30 cellular contexts compared by ENCODE assay signal in genomic region chr2:121125350-121125749, GRCh38.
"Had no signal": no experiment of that assay in that cellular context is flagged by ENCODE, and none has a peak within 500 bp of the region (broad histone marks: within the 10 kb centered on the region; RNA-seq: fewer than 3 reads in every experiment).

No MANE protein-coding gene starts in this region.

- H3K4me2 ChIP-seq: neural progenitor cell, smooth muscle cell had no signal

- H3K27ac ChIP-seq: neural progenitor cell, pancreas, prostate gland, right atrium auricular region, skin epidermis, spleen, suprapubic skin, testis, tibial artery, transverse colon, upper lobe of right lung, uterus had no signal

- H3K9me3 Mint-ChIP-seq: natural killer cell; nephron; stimulated activated naive CD8-positive, alpha-beta T cell treated with anti-CD3 and anti-CD28 coated beads, Interleukin-15, amount 100 ng/mL, for 72 hours; type B pancreatic cell had no signal

- DNase-seq: naive thymus-derived CD4-positive, alpha-beta T cell; natural killer cell; nucleus accumbens; pancreas; retina; spleen; stimulated activated CD4-positive, alpha-beta T cell treated with anti-CD3 and anti-CD28 coated beads, Interleukin-12 subunit alpha, Interleukin-12 subunit beta, amount 100 ng/mL, for 4 hours; stimulated activated CD4-positive, alpha-beta T cell treated with anti-CD3 and anti-CD28 coated beads, Interleukin-1b, Interleukin-23, amount 100 ng/mL, for 48 hours; stimulated activated CD4-positive, alpha-beta T cell treated with anti-CD3 and anti-CD28 coated beads, Interleukin-4, amount 100 ng/mL, for 1 hour; stimulated activated CD4-positive, alpha-beta T cell treated with anti-CD3 and anti-CD28 coated beads, Interleukin-4, amount 100 ng/mL, for 4 hours; stimulated activated CD8-positive, alpha-beta memory T cell treated with anti-CD3 and anti-CD28 coated beads, Interleukin-4, amount 100 ng/mL, for 48 hours; stimulated activated naive CD4-positive, alpha-beta T cell; stimulated activated naive CD8-positive, alpha-beta T cell treated with anti-CD3 and anti-CD28 coated beads, Interleukin-15, amount 100 ng/mL, for 72 hours; stimulated activated naive CD8-positive, alpha-beta T cell treated with anti-CD3 and anti-CD28 coated beads, Interleukin-15, Interleukin-2, amounts not matched to agents 100 U/mL and 50 U/mL, for 24 hours; substantia nigra; testis; transverse colon; upper lobe of right lung; uterus had no signal

- FAIRE-seq: pancreas had no signal

- H3K4me3 ChIP-seq: neural progenitor cell, pancreas, prostate gland, right atrium auricular region, skin epidermis, smooth muscle cell, spleen, suprapubic skin, testis, tibial artery, transverse colon, upper lobe of right lung, uterus had no signal

- H3K27me3 ChIP-seq: neural progenitor cell, pancreas, right atrium auricular region, testis, transverse colon, upper lobe of right lung, uterus had no signal

- ATAC-seq: naive thymus-derived CD4-positive, alpha-beta T cell; natural killer cell; pancreas; sciatic nerve; stimulated activated memory B cell treated with anti-CD40 and anti-IgM and Interleukin-4, amounts not matched to agents 10 μg/mL and 1 μg/mL and 100 μg/mL, for 72 hours; stimulated activated naive CD8-positive, alpha-beta T cell treated with anti-CD3 and anti-CD28 coated beads, Interleukin-15, amount 100 ng/mL, for 72 hours; stimulated activated naive CD8-positive, alpha-beta T cell treated with anti-CD3 and anti-CD28 coated beads, Interleukin-15, Interleukin-2, amounts not matched to agents 100 U/mL and 50 U/mL, for 24 hours; upper lobe of right lung had no signal

- H3K4me1 Mint-ChIP-seq: natural killer cell; nephron; stimulated activated memory B cell treated with anti-CD40 and anti-IgM and Interleukin-4, amounts not matched to agents 10 μg/mL and 1 μg/mL and 100 μg/mL, for 72 hours; stimulated activated naive CD8-positive, alpha-beta T cell treated with anti-CD3 and anti-CD28 coated beads, Interleukin-15, amount 100 ng/mL, for 72 hours had no signal

- H2AFZ ChIP-seq: neural progenitor cell had no signal

- H3K9me3 ChIP-seq: pancreas, prostate gland, right atrium auricular region, spleen, suprapubic skin, testis, tibial artery, transverse colon, upper lobe of right lung, uterus had no signal

- H3K4me3 Mint-ChIP-seq: natural killer cell; nephron; neural progenitor cell; stimulated activated memory B cell treated with anti-CD40 and anti-IgM and Interleukin-4, amounts not matched to agents 10 μg/mL and 1 μg/mL and 100 μg/mL, for 72 hours; stimulated activated naive CD8-positive, alpha-beta T cell treated with anti-CD3 and anti-CD28 coated beads, Interleukin-15, amount 100 ng/mL, for 72 hours; type B pancreatic cell had no signal

- H3K36me3 ChIP-seq: neural progenitor cell, pancreas, prostate gland, right atrium auricular region, spleen, suprapubic skin, tibial artery, transverse colon, upper lobe of right lung, uterus had no signal

- H3K27ac Mint-ChIP-seq: naive thymus-derived CD4-positive, alpha-beta T cell; natural killer cell; nephron; neural progenitor cell; stimulated activated memory B cell treated with anti-CD40 and anti-IgM and Interleukin-4, amounts not matched to agents 10 μg/mL and 1 μg/mL and 100 μg/mL, for 72 hours; stimulated activated naive CD8-positive, alpha-beta T cell treated with anti-CD3 and anti-CD28 coated beads, Interleukin-15, amount 100 ng/mL, for 72 hours; type B pancreatic cell had no signal

- H3K9ac ChIP-seq: neural progenitor cell had no signal

- H3K36me3 Mint-ChIP-seq: naive thymus-derived CD4-positive, alpha-beta T cell; natural killer cell; neural progenitor cell; stimulated activated memory B cell treated with anti-CD40 and anti-IgM and Interleukin-4, amounts not matched to agents 10 μg/mL and 1 μg/mL and 100 μg/mL, for 72 hours; type B pancreatic cell had no signal

- H3K4me1 ChIP-seq: neural progenitor cell, pancreas, prostate gland, right atrium auricular region, spleen, testis, tibial artery, upper lobe of right lung, uterus had no signal
